ENCODE assay signal across 1 cellular context in genomic region chr14:75578099-75578785, GRCh38.
TF ChIP-seq lines count a peak whose summit lies in the region.

Gene FLVCR2, plus strand, starts transcription at chr14:75578620. Its CDS starts 353 bp downstream, at chr14:75578973.

TF ChIP-seq in A549, 52 proteins besides CTCF, POLR2A, EP300 and RAD21 (continued from another document):
- TF ChIP-seq, protein P1, sequence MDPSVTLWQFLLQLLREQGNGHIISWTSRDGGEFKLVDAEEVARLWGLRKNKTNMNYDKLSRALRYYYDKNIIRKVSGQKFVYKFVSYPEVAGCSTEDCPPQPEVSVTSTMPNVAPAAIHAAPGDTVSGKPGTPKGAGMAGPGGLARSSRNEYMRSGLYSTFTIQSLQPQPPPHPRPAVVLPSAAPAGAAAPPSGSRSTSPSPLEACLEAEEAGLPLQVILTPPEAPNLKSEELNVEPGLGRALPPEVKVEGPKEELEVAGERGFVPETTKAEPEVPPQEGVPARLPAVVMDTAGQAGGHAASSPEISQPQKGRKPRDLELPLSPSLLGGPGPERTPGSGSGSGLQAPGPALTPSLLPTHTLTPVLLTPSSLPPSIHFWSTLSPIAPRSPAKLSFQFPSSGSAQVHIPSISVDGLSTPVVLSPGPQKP (IDR thresholded peaks at IDR 0.05; ENCODE audit: low read depth, low read length): no peak
